In the genomic region with DNA sequence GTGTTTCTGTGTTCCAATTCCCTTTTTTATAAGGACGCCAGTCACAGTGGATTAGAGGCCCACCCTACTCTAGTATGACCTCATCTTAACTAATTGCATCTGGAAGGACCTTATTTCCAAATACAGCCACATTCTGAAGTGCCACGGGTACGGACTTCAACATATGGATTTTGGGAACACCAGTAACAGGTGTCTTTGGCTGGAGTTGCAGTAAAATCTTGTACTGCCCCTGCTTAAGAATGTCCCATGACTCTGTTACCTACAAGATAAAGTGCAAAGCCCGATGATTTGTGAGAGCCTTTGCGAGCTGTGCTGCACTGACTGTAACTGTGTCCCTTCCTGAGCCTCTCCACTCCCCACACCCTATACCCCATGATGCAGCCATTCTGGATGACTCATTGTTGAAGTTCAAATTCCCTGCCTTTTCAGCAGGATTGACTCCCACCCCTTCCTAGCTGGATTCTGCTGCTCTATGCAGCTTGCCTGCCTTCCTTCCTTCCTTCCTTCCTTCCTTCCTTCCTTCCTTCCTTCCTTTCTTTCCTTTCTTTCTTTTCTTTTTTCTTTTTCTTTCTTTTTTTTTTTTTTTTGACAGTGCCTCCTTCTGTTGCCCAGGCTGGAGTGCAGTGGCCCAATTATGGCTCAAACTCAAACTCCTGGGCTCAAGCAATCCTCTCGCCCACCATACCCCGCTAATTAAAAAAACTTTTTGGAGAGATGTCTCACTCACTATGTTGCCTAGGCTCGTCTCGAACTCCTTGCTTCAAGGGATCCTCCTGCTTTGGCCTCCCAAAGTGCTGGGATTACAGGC, we compare ENCODE assay signal across 8 cellular contexts. TPM values are rescaled to one million over a fixed set of nuclear protein-coding genes. Genes with fewer than 3 reads are reported as not detected.
DNase-seq lines count a peak whose midpoint lies in the region; ATAC-seq, FAIRE-seq and TF ChIP-seq lines count a peak whose summit lies in the region.

No MANE protein-coding gene starts in this region.

- no peaks in the 10 kb centered on the region for H3K36me3 Mint-ChIP-seq in HFFc6 (ENCODE audit: low read depth)

- H3K9ac ChIP-seq in GM12878 (ENCODE audit: control insufficient read depth, insufficient read depth, low read length) (peak overlapping the region; percentile 48), mesenchymal stem cell (ENCODE audit: low read length) (peak overlapping the region; percentile 74)

- H3K4ac ChIP-seq in mesenchymal stem cell (ENCODE audit: low read depth in 1 of 2, low read length in 2 of 2), result peak overlapping the region in 1 of 2 experiments; percentile 45

- peak overlapping the region; percentile 43; the same call in 1 of the 2 replicates for H3K27ac Mint-ChIP-seq in HFFc6

- H3K4me1 ChIP-seq in ACC112 (ENCODE audit: control insufficient read depth, insufficient read depth, low read length, unreplicated experiment) (peaks cover 18% of the 10 kb centered on the region), GM12878 (ENCODE audit: control insufficient read depth, insufficient read depth, low read length) (peaks cover 36% of the 10 kb centered on the region), mesenchymal stem cell (ENCODE audit: control insufficient read depth, insufficient read depth, low read depth, low read length) (peaks cover 25% of the 10 kb centered on the region)

- POLR2A ChIA-PET in GM12878 (lab: Charles Lee), result interaction anchor here (0.6 to 0.8 kb wide), 7 partner anchors 9 to 1034 kb away, joined by 3 to 7 read pairs (median 4); a partner anchor contains a TSS

- H3K4me2 ChIP-seq in GM12878 (ENCODE audit: control insufficient read depth, insufficient read depth) (peak overlapping the region; percentile 51), mesenchymal stem cell (ENCODE audit: low read length, poor library complexity, severe bottlenecking) (peak overlapping the region; percentile 91)

- no peak overlapping the region for H4K91ac ChIP-seq in mesenchymal stem cell (ENCODE audit: low read length)

- no peak overlapping the region for H2BK5ac ChIP-seq in mesenchymal stem cell (ENCODE audit: low read depth, low read length, poor library complexity, severe bottlenecking)

- no peak overlapping the region for H2AK5ac ChIP-seq in mesenchymal stem cell (ENCODE audit: low read length, severe bottlenecking)

- H2AFZ ChIP-seq in ACC112 (ENCODE audit: low read length, unreplicated experiment) (no peak overlapping the region), GM12878 (ENCODE audit: control insufficient read depth, low read depth, low read length) (peak overlapping the region; percentile 73), mesenchymal stem cell (ENCODE audit: low read depth, low read length) (no peak overlapping the region)

- H3K79me1 ChIP-seq in mesenchymal stem cell (replicated peaks; ENCODE audit: low read length, poor library complexity, severe bottlenecking), result no peaks in the 10 kb centered on the region

- H3K4me1 Mint-ChIP-seq in HFFc6 (ENCODE audit: low read depth), result peaks cover 24% of the 10 kb centered on the region

- no peak overlapping the region for H2BK12ac ChIP-seq in mesenchymal stem cell (ENCODE audit: low read length in 2 of 2)

- no peak for TF ChIP-seq EP300 in GM12878 (IDR thresholded peaks at IDR 0.05; ENCODE audit: borderline replicate concordance in 1 of 2, control insufficient read depth in 1 of 2, low read depth in 2 of 2, low read length in 2 of 2)

- no peak overlapping the region for H2BK15ac ChIP-seq in mesenchymal stem cell (ENCODE audit: low read depth, poor library complexity, severe bottlenecking)

- H3K14ac ChIP-seq in mesenchymal stem cell (ENCODE audit: low read length in 2 of 2), result no peak overlapping the region

- no peak for TF ChIP-seq POLR2A in GM12878 (IDR thresholded peaks at IDR 0.05; ENCODE audit: low read depth, low read length)

- H3K4me3 ChIP-seq in ACC112 (ENCODE audit: low read depth, low read length) (peak overlapping the region; percentile 79), GM12878 (peak overlapping the region; percentile 76), mesenchymal stem cell (ENCODE audit: insufficient read depth in 1 of 2, low read depth in 1 of 2, low read length in 2 of 2) (peak overlapping the region in 1 of 2 experiments; percentile 76)

- H3K27me3 ChIP-seq in ACC112 (ENCODE audit: insufficient read depth, low read length), result peaks cover 27% of the 10 kb centered on the region
- H3K27me3 ChIP-seq in GM12878 (replicated peaks in 1 of 2; ENCODE audit: control insufficient read depth in 2 of 2, insufficient read depth in 2 of 2, low read length in 1 of 2), result no peaks in the 10 kb centered on the region
- H3K27me3 ChIP-seq in mesenchymal stem cell (ENCODE audit: control insufficient read depth in 1 of 2, insufficient read depth in 1 of 2, low read length in 2 of 2), result peaks cover 49 to 53% of the 10 kb centered on the region in 2 experiments

- no peak for TF ChIP-seq RAD21 in GM12878 (IDR thresholded peaks at IDR 0.05; ENCODE audit: insufficient read depth, low read depth, low read length)

- H3K9me3 ChIP-seq in GM12878 (replicated peaks; ENCODE audit: control insufficient read depth, insufficient read depth, low read length) (no peaks in the 10 kb centered on the region), mesenchymal stem cell (ENCODE audit: control insufficient read depth, low read length) (no peaks in the 10 kb centered on the region)

- H3K27me3 Mint-ChIP-seq in HFFc6 (ENCODE audit: insufficient read depth), result peaks cover 18% of the 10 kb centered on the region

- DNase-seq in HFFc6, result peak; percentile 30
- no peak for DNase-seq in GM12878 (ENCODE audit: low read depth, low spot score)
- peak; percentile 52 for DNase-seq in mesenchymal stem cell
- no peak for DNase-seq in stimulated activated CD4-positive, alpha-beta T cell treated with anti-CD3 and anti-CD28 coated beads, Interleukin-12 subunit alpha, Interleukin-12 subunit beta, amount 100 ng/mL, for 4 hours
- DNase-seq in effector CD4-positive, alpha-beta T cell, result no peak

- peak overlapping the region; percentile 66 for H4K8ac ChIP-seq in mesenchymal stem cell (ENCODE audit: low read length)

- FAIRE-seq in GM12878 (lab: Jason Lieb, UNC), result no peak

- SMC1A ChIA-PET in GM12878 (lab: Charles Lee; ENCODE audit: uncharacterized antibody, unreplicated experiment), result interaction anchor here (1.5 kb wide), 1 partner anchor 16 kb away, joined by 5 read pairs; no protein-coding TSS in a partner anchor

- no peak overlapping the region for H3K23ac ChIP-seq in mesenchymal stem cell (ENCODE audit: low read length in 2 of 2)

- ATAC-seq in GM12878 (no peak), HG02852 (IDR thresholded peaks at IDR 0.05; ENCODE audit: unreplicated experiment) (no peak), GM18517 (IDR thresholded peaks at IDR 0.05; ENCODE audit: unreplicated experiment) (no peak)

- TF ChIP-seq CTCF in HFFc6 (IDR thresholded peaks at IDR 0.05) (no peak), GM12878 (IDR thresholded peaks at IDR 0.05 in 2 of 3, conservative IDR thresholded peaks at IDR 0.05 in 1 of 3; ENCODE audit: control insufficient read depth in 2 of 3, extremely low read depth in 1 of 3, insufficient read depth in 1 of 3, low read depth in 3 of 3, low read length in 3 of 3) (no peak)

- 54% methylated on average over 9 of the region's 9 CpGs for WGBS in GM12878 (ENCODE audit: insufficient coverage, insufficient replicate concordance, low lambda C conversion rate, missing lambda C conversion rate)
- WGBS in mesenchymal stem cell, result 75% methylated on average over 9 of the region's 9 CpGs

- no peak overlapping the region for H3K18ac ChIP-seq in mesenchymal stem cell (ENCODE audit: low read depth in 1 of 2, low read length in 2 of 2)

- H3K79me2 ChIP-seq in ACC112 (ENCODE audit: control insufficient read depth, insufficient read depth, low read length, unreplicated experiment) (no peaks in the 10 kb centered on the region), GM12878 (ENCODE audit: control insufficient read depth, insufficient read depth, low read length) (no peaks in the 10 kb centered on the region)

- H3K9me3 Mint-ChIP-seq in HFFc6, result no peaks in the 10 kb centered on the region

- peak overlapping the region; percentile 80 for H3K4me3 Mint-ChIP-seq in HFFc6

- no TSS peak for BruUV-seq in GM12878 (replicated peaks; lab: Mats Ljungman, UMichigan)

- no peak overlapping the region for H3K27ac ChIP-seq in ACC112 (ENCODE audit: low read depth, low read length)
- no peak overlapping the region for H3K27ac ChIP-seq in GM12878 (ENCODE audit: control insufficient read depth, insufficient read depth)
- no peak overlapping the region for H3K27ac ChIP-seq in mesenchymal stem cell (ENCODE audit: low read length, poor library complexity, severe bottlenecking)

- RAD21 ChIA-PET in GM12878 (lab: Charles Lee; ENCODE audit: unreplicated experiment), result interaction anchor here (0.6 to 2.5 kb wide), 6 partner anchors 11 to 225 kb away, joined by 3 to 9 read pairs (median 4); a partner anchor contains a TSS

- intact Hi-C loops in GM12878 (cut with micrococcal nuclease; ENCODE audit: unreplicated experiment), result loop anchor here (5.0 to 10.0 kb wide), 3 partner anchors 104 to 222 kb away; a partner anchor contains a TSS

- in situ Hi-C loops in GM12878 (cut with MboI), result no loop called here

- no peak overlapping the region for H2BK120ac ChIP-seq in mesenchymal stem cell (ENCODE audit: low read depth, low read length)

- no peaks in the 10 kb centered on the region for H4K20me1 ChIP-seq in GM12878 (ENCODE audit: control insufficient read depth, insufficient read depth)

- H3K36me3 ChIP-seq in ACC112 (ENCODE audit: insufficient read depth, low read length), result no peaks in the 10 kb centered on the region
- H3K36me3 ChIP-seq in GM12878 (ENCODE audit: control insufficient read depth in 2 of 2, insufficient read depth in 2 of 2, low read length in 1 of 2), result no peaks in the 10 kb centered on the region
- no peaks in the 10 kb centered on the region for H3K36me3 ChIP-seq in mesenchymal stem cell (ENCODE audit: control insufficient read depth in 1 of 2, insufficient read depth in 2 of 2, low read depth in 1 of 2, low read length in 2 of 2)

- CTCF ChIA-PET in GM12878 (lab: Yijun Ruan, JAX), result interaction anchor here (0.6 to 4.1 kb wide), 16 partner anchors 11 to 216 kb away, joined by 3 to 43 read pairs (median 4); a partner anchor contains a TSS

RNA-seq across cellular contexts. Expression of a gene that starts 2.1 kb away (rescaled TPM):
- total RNA-seq in HFFc6 (2021; fragmentation: NEBNext Ultra II Directional; extraction: Animal tissue kit (Norgen Biotek cat#: 25700)), result not detected
- not detected in 2 replicates for total RNA-seq in GM12878 (2013; cell fraction: nucleolus; rRNA removed)
- total RNA-seq in GM12878 (2014; rRNA removed) (not detected in 2 replicates), GM12878 (2014; rRNA removed; fragmentation: Illumina TruSeq; extraction: Trizol) (not detected in 2 replicates), GM12878 (2021) (0.41 TPM in 1 of 2 replicates, not detected in the other)
- polyA plus RNA-seq in GM12878 (2011; ENCODE audit: low read depth), result not detected
- polyA plus RNA-seq in GM12878 (2011; rRNA removed) (not detected in 2 replicates), GM12878 (2014; fragmentation: Illumina TruSeq; extraction: Trizol) (not detected in 2 replicates), GM12878 (2014; fragmentation: Nextera tagmentation; extraction: Ambion mirVana) (not detected), GM12878 (2014; rRNA removed) (not detected in 2 replicates), GM12878 (2016; fragmentation: Nextera tagmentation; extraction: Ambion mirVana) (not detected)
- not detected in 2 replicates for polyA plus RNA-seq in GM12878 (2011; cell fraction: cytosol; rRNA removed)
- polyA plus RNA-seq in GM12878 (2011; cell fraction: nucleus; rRNA removed), result not detected in 2 replicates
- polyA plus RNA-seq in GM12878 (2012), result not detected in 2 replicates
- polyA minus RNA-seq in GM12878 (2011; rRNA and poly(A)+ RNA removed), result not detected in 2 replicates
- polyA minus RNA-seq in GM12878 (2011; cell fraction: cytosol; rRNA and poly(A)+ RNA removed), result not detected in 2 replicates
- polyA minus RNA-seq in GM12878 (2011; cell fraction: nucleus; rRNA and poly(A)+ RNA removed), result not detected in 2 replicates
- polyA plus RNA-seq in mesenchymal stem cell (2013, experiment 1 of 2), result not detected
- polyA plus RNA-seq in mesenchymal stem cell (2013, experiment 2 of 2), result not detected

RNA-seq across cellular contexts. Expression of a gene that starts 2.2 kb away (rescaled TPM):
- not detected for total RNA-seq in HFFc6 (2021; fragmentation: NEBNext Ultra II Directional; extraction: Animal tissue kit (Norgen Biotek cat#: 25700))
- total RNA-seq in GM12878 (2013; cell fraction: nucleolus; rRNA removed), result 1.3 and 1.7 TPM in 2 replicates
- total RNA-seq in GM12878 (2014; rRNA removed), result 0.06 TPM in 1 of 2 replicates, not detected in the other
- total RNA-seq in GM12878 (2014; rRNA removed; fragmentation: Illumina TruSeq; extraction: Trizol), result 0.09 TPM in 1 of 2 replicates, not detected in the other
- total RNA-seq in GM12878 (2021), result 0.19 and 0.26 TPM in 2 replicates
- polyA plus RNA-seq in GM12878 (2011; ENCODE audit: low read depth), result 0.12 TPM
- polyA plus RNA-seq in GM12878 (2011; rRNA removed), result 0.39 and 0.88 TPM in 2 replicates
- polyA plus RNA-seq in GM12878 (2011; cell fraction: cytosol; rRNA removed), result 1.2 and 1.4 TPM in 2 replicates
- polyA plus RNA-seq in GM12878 (2011; cell fraction: nucleus; rRNA removed), result 2.5 and 3.5 TPM in 2 replicates
- polyA plus RNA-seq in GM12878 (2012), result 0.21 and 0.28 TPM in 2 replicates
- polyA plus RNA-seq in GM12878 (2014; fragmentation: Illumina TruSeq; extraction: Trizol), result 0.12 TPM in 1 of 2 replicates, not detected in the other
- under 1 TPM in 1 of 2 experiments, not detected in 1; 0.04 TPM for polyA plus RNA-seq in GM12878 (2014; fragmentation: Nextera tagmentation; extraction: Ambion mirVana)
- polyA plus RNA-seq in GM12878 (2014; rRNA removed), result 0.10 and 0.30 TPM in 2 replicates
- under 1 TPM; 0.03 to 0.09 TPM for polyA plus RNA-seq in GM12878 (2016; fragmentation: Nextera tagmentation; extraction: Ambion mirVana)
- 1.2 and 1.3 TPM in 2 replicates for polyA minus RNA-seq in GM12878 (2011; rRNA and poly(A)+ RNA removed)
- polyA minus RNA-seq in GM12878 (2011; cell fraction: cytosol; rRNA and poly(A)+ RNA removed), result 0.42 TPM in 1 of 2 replicates, not detected in the other
- 0.73 and 1.3 TPM in 2 replicates for polyA minus RNA-seq in GM12878 (2011; cell fraction: nucleus; rRNA and poly(A)+ RNA removed)
- polyA plus RNA-seq in mesenchymal stem cell (2013, experiment 1 of 2), result not detected
- polyA plus RNA-seq in mesenchymal stem cell (2013, experiment 2 of 2), result not detected

RNA-seq across cellular contexts. Expression of a gene that starts 11.2 kb away (rescaled TPM):
- total RNA-seq in HFFc6 (2021; fragmentation: NEBNext Ultra II Directional; extraction: Animal tissue kit (Norgen Biotek cat#: 25700)), result 1 to 10 TPM; 1.5 to 7.5 (median 6.4) TPM
- 40.6 and 47.9 TPM in 2 replicates for total RNA-seq in GM12878 (2013; cell fraction: nucleolus; rRNA removed)
- total RNA-seq in GM12878 (2014; rRNA removed) (17.2 and 17.6 TPM in 2 replicates), GM12878 (2014; rRNA removed; fragmentation: Illumina TruSeq; extraction: Trizol) (6.8 TPM in 2 replicates), GM12878 (2021) (20.6 and 21.2 TPM in 2 replicates)
- polyA plus RNA-seq in GM12878 (2011; ENCODE audit: low read depth), result 9.4 TPM
- polyA plus RNA-seq in GM12878 (2011; rRNA removed) (6.1 and 12.3 TPM in 2 replicates), GM12878 (2014; fragmentation: Illumina TruSeq; extraction: Trizol) (4.1 and 6.5 TPM in 2 replicates), GM12878 (2014; fragmentation: Nextera tagmentation; extraction: Ambion mirVana) (1 to 10 TPM in 1 of 2 experiments, under 1 TPM in 1; 0.72 to 2.2 TPM), GM12878 (2014; rRNA removed) (20.4 and 20.5 TPM in 2 replicates), GM12878 (2016; fragmentation: Nextera tagmentation; extraction: Ambion mirVana) (10 to 100 TPM; 13.5 to 15.5 TPM)
- polyA plus RNA-seq in GM12878 (2011; cell fraction: cytosol; rRNA removed), result 13.2 and 23.1 TPM in 2 replicates
- polyA plus RNA-seq in GM12878 (2011; cell fraction: nucleus; rRNA removed), result 63.3 and 67.9 TPM in 2 replicates
- 16.6 and 21.5 TPM in 2 replicates for polyA plus RNA-seq in GM12878 (2012)
- 6.4 and 21.6 TPM in 2 replicates for polyA minus RNA-seq in GM12878 (2011; rRNA and poly(A)+ RNA removed)
- 10.2 and 12.4 TPM in 2 replicates for polyA minus RNA-seq in GM12878 (2011; cell fraction: cytosol; rRNA and poly(A)+ RNA removed)
- 12.3 and 16.6 TPM in 2 replicates for polyA minus RNA-seq in GM12878 (2011; cell fraction: nucleus; rRNA and poly(A)+ RNA removed)
- 0.65 TPM for polyA plus RNA-seq in mesenchymal stem cell (2013, experiment 1 of 2)
- 0.59 TPM for polyA plus RNA-seq in mesenchymal stem cell (2013, experiment 2 of 2)

RNA-seq across cellular contexts. Expression of a gene that starts 28.3 kb away (rescaled TPM):
- total RNA-seq in HFFc6 (2021; fragmentation: NEBNext Ultra II Directional; extraction: Animal tissue kit (Norgen Biotek cat#: 25700)), result 100 to 1,000 TPM; 184 to 204 (median 193) TPM
- total RNA-seq in GM12878 (2013; cell fraction: nucleolus; rRNA removed), result 14.4 and 17.0 TPM in 2 replicates
- total RNA-seq in GM12878 (2014; rRNA removed), result 52.9 and 60.5 TPM in 2 replicates
- total RNA-seq in GM12878 (2014; rRNA removed; fragmentation: Illumina TruSeq; extraction: Trizol), result 42.3 and 42.9 TPM in 2 replicates
- 67.7 and 70.7 TPM in 2 replicates for total RNA-seq in GM12878 (2021)
- 30.0 TPM for polyA plus RNA-seq in GM12878 (2011; ENCODE audit: low read depth)
- 51.7 and 90.4 TPM in 2 replicates for polyA plus RNA-seq in GM12878 (2011; rRNA removed)
- polyA plus RNA-seq in GM12878 (2011; cell fraction: cytosol; rRNA removed), result 117 and 153 TPM in 2 replicates
- 54.9 and 70.0 TPM in 2 replicates for polyA plus RNA-seq in GM12878 (2011; cell fraction: nucleus; rRNA removed)
- 46.1 and 53.6 TPM in 2 replicates for polyA plus RNA-seq in GM12878 (2012)
- polyA plus RNA-seq in GM12878 (2014; fragmentation: Illumina TruSeq; extraction: Trizol), result 40.8 and 80.7 TPM in 2 replicates
- polyA plus RNA-seq in GM12878 (2014; fragmentation: Nextera tagmentation; extraction: Ambion mirVana), result 1 to 10 TPM; 1.2 to 1.7 TPM
- polyA plus RNA-seq in GM12878 (2014; rRNA removed), result 91.9 and 94.4 TPM in 2 replicates
- 10 to 100 TPM; 49.9 to 51.7 TPM for polyA plus RNA-seq in GM12878 (2016; fragmentation: Nextera tagmentation; extraction: Ambion mirVana)
- 35.5 and 46.5 TPM in 2 replicates for polyA minus RNA-seq in GM12878 (2011; rRNA and poly(A)+ RNA removed)
- 16.0 and 32.4 TPM in 2 replicates for polyA minus RNA-seq in GM12878 (2011; cell fraction: cytosol; rRNA and poly(A)+ RNA removed)
- 7.0 and 10.0 TPM in 2 replicates for polyA minus RNA-seq in GM12878 (2011; cell fraction: nucleus; rRNA and poly(A)+ RNA removed)
- polyA plus RNA-seq in mesenchymal stem cell (2013, experiment 1 of 2), result 239 TPM
- 228 TPM for polyA plus RNA-seq in mesenchymal stem cell (2013, experiment 2 of 2)

Comparison
In these comparisons a context has a peak if more than half of its experiments do, and no peak if none do; other contexts are left out.
1. DNase-seq: peak in HFFc6 (single experiment) and mesenchymal stem cell (single experiment); none in GM12878 (single experiment), stimulated activated CD4-positive, alpha-beta T cell treated with anti-CD3 and anti-CD28 coated beads, Interleukin-12 subunit alpha, Interleukin-12 subunit beta, amount 100 ng/mL, for 4 hours (single experiment) and effector CD4-positive, alpha-beta T cell (single experiment).